Comparison of ENCODE assay signal across 9 cellular contexts in genomic region chr18:79275992-79276391, GRCh38.
DNase-seq lines count a peak whose midpoint lies in the region; ATAC-seq, FAIRE-seq and TF ChIP-seq lines count a peak whose summit lies in the region.
"Had no signal": no experiment of that assay in that cellular context is flagged by ENCODE, and none has a peak within 500 bp of the region (broad histone marks: within the 10 kb centered on the region; RNA-seq: fewer than 3 reads in every experiment).

No MANE protein-coding gene starts in this region.

- intact Hi-C loops in GM12878 (cut with micrococcal nuclease; ENCODE audit: unreplicated experiment) = no loop called here
- intact Hi-C loops in psoas muscle (cut with DNase I) = loop anchor here in 1 of 2 donors (10.0 kb wide), 1 partner anchor 61 kb away; no protein-coding TSS in a partner anchor

- RAD21 ChIA-PET in GM12878 (lab: Charles Lee; ENCODE audit: unreplicated experiment) = interaction anchor here (0.9 kb wide), 1 partner anchor 17 kb away, joined by 3 read pairs; no protein-coding TSS in a partner anchor

- peak; percentile 83 for ATAC-seq in GM19452 (IDR thresholded peaks at IDR 0.05; ENCODE audit: unreplicated experiment)
- ATAC-seq in HG03108 (IDR thresholded peaks at IDR 0.05; ENCODE audit: unreplicated experiment) = peak; percentile 87
- peak; percentile 68 for ATAC-seq in GM12878
- no peak for ATAC-seq in psoas muscle

- H3K9ac ChIP-seq in GM12878 (ENCODE audit: control insufficient read depth, insufficient read depth, low read length) = no peak overlapping the region; the same call in 1 of the 2 replicates

- H3K4me3 ChIP-seq in GM12878 (no peak overlapping the region), psoas muscle (no peak overlapping the region)

- peak overlapping the region; percentile 35 for H2AFZ ChIP-seq in GM12878 (ENCODE audit: control insufficient read depth, low read depth, low read length)

- in situ Hi-C loops in GM13976 (cut with MboI; ENCODE audit: low sequenced_read_pairs, unreplicated experiment) = no loop called here
- in situ Hi-C loops in GM12878 (cut with MboI) = no loop called here

- H3K27me3 ChIP-seq in GM12878 (replicated peaks in 1 of 2; ENCODE audit: control insufficient read depth in 2 of 2, insufficient read depth in 2 of 2, low read length in 1 of 2) (no peaks in the 10 kb centered on the region), psoas muscle (ENCODE audit: insufficient read depth in 3 of 3, low read length in 2 of 3) (no peaks in the 10 kb centered on the region)

- H3K9me3 ChIP-seq in GM12878 (replicated peaks; ENCODE audit: control insufficient read depth, insufficient read depth, low read length) (no peaks in the 10 kb centered on the region), psoas muscle (no peaks in the 10 kb centered on the region)

- H3K36me3 ChIP-seq in GM12878 (ENCODE audit: control insufficient read depth in 2 of 2, insufficient read depth in 2 of 2, low read length in 1 of 2) (peaks cover 0 to 1% of the 10 kb centered on the region in 2 experiments; a peak in 2 of 4 replicates), psoas muscle (ENCODE audit: insufficient read depth in 1 of 2, low read depth in 1 of 2) (peaks cover 2 to 29% of the 10 kb centered on the region in 2 donors)

- peak overlapping the region; percentile 76; the same call in 1 of the 2 replicates for H3K4me2 ChIP-seq in GM12878 (ENCODE audit: control insufficient read depth, insufficient read depth)

- no TSS peak for BruUV-seq in GM12878 (replicated peaks; lab: Mats Ljungman, UMichigan)

- TF ChIP-seq EP300 in GM12878 (IDR thresholded peaks at IDR 0.05; ENCODE audit: borderline replicate concordance in 1 of 2, control insufficient read depth in 1 of 2, low read depth in 2 of 2, low read length in 2 of 2) = no peak

- TF ChIP-seq CTCF in GM13976 (IDR thresholded peaks at IDR 0.05; ENCODE audit: borderline replicate concordance, control extremely low read depth, extremely low read depth, insufficient read depth, missing control alignments) (no peak), GM12878 (IDR thresholded peaks at IDR 0.05 in 2 of 3, conservative IDR thresholded peaks at IDR 0.05 in 1 of 3; ENCODE audit: control insufficient read depth in 2 of 3, extremely low read depth in 1 of 3, insufficient read depth in 1 of 3, low read depth in 3 of 3, low read length in 3 of 3) (no peak), psoas muscle (IDR thresholded peaks at IDR 0.05) (no peak)

- peak; percentile 76 for FAIRE-seq in GM12878 (lab: Jason Lieb, UNC)

- TF ChIP-seq RAD21 in GM12878 (IDR thresholded peaks at IDR 0.05; ENCODE audit: insufficient read depth, low read depth, low read length) = no peak

- SMC1A ChIA-PET in GM12878 (lab: Charles Lee; ENCODE audit: uncharacterized antibody, unreplicated experiment) = interaction anchor here (1.0 kb wide), 1 partner anchor 226 kb away, joined by 3 read pairs; no protein-coding TSS in a partner anchor

- CTCF ChIA-PET in GM12878 (lab: Yijun Ruan, JAX) = interaction anchor here (1.3 kb wide), 1 partner anchor 17 kb away, joined by 3 read pairs; no protein-coding TSS in a partner anchor

- peaks cover 15% of the 10 kb centered on the region for H3K4me1 ChIP-seq in GM12878 (ENCODE audit: control insufficient read depth, insufficient read depth, low read length)
- H3K4me1 ChIP-seq in psoas muscle = no peaks in the 10 kb centered on the region

- DNase-seq in GM13976 (ENCODE audit: low spot score) = peak; percentile 48
- DNase-seq in GM12878 (ENCODE audit: low read depth, low spot score) = peak; percentile 37
- DNase-seq in activated T-cell treated with anti-CD3 and anti-CD28 coated beads, Interleukin-2, amount 50 U/mL, for 48 hours = no peak
- DNase-seq in MV-4-11 (lab: John Stamatoyannopoulos, UW) = no peak
- DNase-seq in psoas muscle = no peak
- DNase-seq in amniotic stem cell (lab: John Stamatoyannopoulos, UW) = no peak
- DNase-seq: KG1 had no signal

- H3K79me2 ChIP-seq in GM12878 (ENCODE audit: control insufficient read depth, insufficient read depth, low read length) = no peaks in the 10 kb centered on the region

- no peaks in the 10 kb centered on the region for H4K20me1 ChIP-seq in GM12878 (ENCODE audit: control insufficient read depth, insufficient read depth)

- H3K27ac ChIP-seq in GM12878 (ENCODE audit: control insufficient read depth, insufficient read depth) (peak overlapping the region; percentile 80; the same call in 1 of the 2 replicates), psoas muscle (no peak overlapping the region)

- POLR2A ChIA-PET in GM12878 (lab: Charles Lee) = no interaction called here

- WGBS in GM12878 (ENCODE audit: insufficient coverage, insufficient replicate concordance, low lambda C conversion rate, missing lambda C conversion rate) = 3% methylated on average over 4 of the region's 4 CpGs
- WGBS in psoas muscle, 3 donors = 88 to 90% (median 89%) methylated on average over 4 of the region's 4 CpGs

- TF ChIP-seq POLR2A in GM12878 (IDR thresholded peaks at IDR 0.05; ENCODE audit: low read depth, low read length) = no peak

TF ChIP-seq in GM12878, 131 proteins besides CTCF, POLR2A, EP300 and RAD21 (continues in another document):
- TF ChIP-seq SUZ12 (IDR thresholded peaks at IDR 0.05; ENCODE audit: unreplicated experiment) = no peak
- TF ChIP-seq NFYA (IDR thresholded peaks at IDR 0.05; ENCODE audit: borderline replicate concordance, low read depth, low read length) = no peak
- no peak for TF ChIP-seq PML (IDR thresholded peaks at IDR 0.05; ENCODE audit: low read length)
- no peak for TF ChIP-seq TARDBP (IDR thresholded peaks at IDR 0.05; ENCODE audit: borderline replicate concordance)
- no peak for TF ChIP-seq REST (IDR thresholded peaks at IDR 0.05; ENCODE audit: low read depth, low read length)
- TF ChIP-seq CREB1 (IDR thresholded peaks at IDR 0.05; ENCODE audit: low read depth) = peak; percentile 27; the same call in 1 of the 2 replicates
- no peak for TF ChIP-seq SRF (IDR thresholded peaks at IDR 0.05; ENCODE audit: low read depth in 2 of 2, low read length in 2 of 2)
- no peak for TF ChIP-seq POLR2AphosphoS2 (IDR thresholded peaks at IDR 0.05; ENCODE audit: low read depth, low read length)
- no peak for TF ChIP-seq IKZF2 (IDR thresholded peaks at IDR 0.05)
- peak; percentile 84 for TF ChIP-seq YY1 (IDR thresholded peaks at IDR 0.05; ENCODE audit: low read depth, low read length)
- TF ChIP-seq KLF5 (IDR thresholded peaks at IDR 0.05; ENCODE audit: partially characterized antibody) = no peak
- no peak for TF ChIP-seq KDM1A (IDR thresholded peaks at IDR 0.05; ENCODE audit: borderline replicate concordance)
- no peak for TF ChIP-seq SIX5 (IDR thresholded peaks at IDR 0.05; ENCODE audit: low read depth, low read length, severe bottlenecking)
- TF ChIP-seq CEBPB (IDR thresholded peaks at IDR 0.05; ENCODE audit: borderline replicate concordance in 1 of 2, low read depth in 2 of 2, low read length in 2 of 2) = no peak
- TF ChIP-seq ZNF687 (IDR thresholded peaks at IDR 0.05) = no peak

Comparison
In these comparisons a context has a peak if more than half of its experiments do, and no peak if none do; other contexts are left out.
1. DNase-seq: peak in GM13976 (single experiment) and GM12878 (single experiment); none in activated T-cell treated with anti-CD3 and anti-CD28 coated beads, Interleukin-2, amount 50 U/mL, for 48 hours (0 of 2), MV-4-11 (single experiment), psoas muscle (0 of 2) and amniotic stem cell (single experiment).
2. ATAC-seq: peak in GM19452 (single experiment), HG03108 (single experiment) and GM12878 (single experiment); none in psoas muscle (0 of 4).